Comparison of ENCODE assay signal across 18 cellular contexts in genomic region chr5:151798674-151799073, GRCh38. TPM values are rescaled to one million over a fixed set of nuclear protein-coding genes. Genes with fewer than 3 reads are reported as not detected.
DNase-seq lines count a peak whose midpoint lies in the region; ATAC-seq and TF ChIP-seq lines count a peak whose summit lies in the region.
"Had no signal": no experiment of that assay in that cellular context is flagged by ENCODE, and none has a peak within 500 bp of the region (broad histone marks: within the 10 kb centered on the region; RNA-seq: fewer than 3 reads in every experiment).

No MANE protein-coding gene starts in this region.

- H3K27me3 ChIP-seq in breast epithelium, result no peaks in the 10 kb centered on the region
- H3K27me3 ChIP-seq in GM23248 (replicated peaks; ENCODE audit: insufficient read depth), result no peaks in the 10 kb centered on the region

- H4K20me1 ChIP-seq in GM23248 (ENCODE audit: insufficient read depth), result 0 out of 2 replicates have a peak, but pooled peaks cover 4% of the 10 kb centered on the region

- H3K36me3 ChIP-seq in breast epithelium (peaks cover 20% of the 10 kb centered on the region), GM23248 (ENCODE audit: low read depth) (peaks cover 85% of the 10 kb centered on the region)

- H3K9me2 ChIP-seq in GM23248 (ENCODE audit: insufficient read depth), result no peaks in the 10 kb centered on the region

- H3K27me3 Mint-ChIP-seq in MCF 10A (ENCODE audit: insufficient read depth, unreplicated experiment), result no peaks in the 10 kb centered on the region
- H3K27me3 Mint-ChIP-seq in stimulated activated memory B cell treated with anti-CD40 and anti-IgM and Interleukin-4, amounts not matched to agents 10 μg/mL and 1 μg/mL and 100 μg/mL, for 72 hours, result no peaks in the 10 kb centered on the region
- H3K27me3 Mint-ChIP-seq: CD4-positive, alpha-beta T cell had no signal

- no peak for ATAC-seq in stimulated activated memory B cell treated with anti-CD40 and anti-IgM and Interleukin-4, amounts not matched to agents 10 μg/mL and 1 μg/mL and 100 μg/mL, for 72 hours

- peaks cover 50% of the 10 kb centered on the region for H3F3A ChIP-seq in GM23248 (ENCODE audit: insufficient read depth)

- 93 to 96% methylated on average over 3 of the region's 3 CpGs for WGBS in GM23248 (ENCODE audit: low coverage in 1 of 2, low lambda C conversion rate in 2 of 2, missing lambda C conversion rate in 2 of 2), 2 experiments

- no peak overlapping the region for H3K9ac ChIP-seq in GM23248

- no peak for TF ChIP-seq POLR2A in breast epithelium (IDR thresholded peaks at IDR 0.05)

- H3K9me3 Mint-ChIP-seq in MCF 10A (ENCODE audit: unreplicated experiment), result no peaks in the 10 kb centered on the region
- H3K9me3 Mint-ChIP-seq in stimulated activated memory B cell treated with anti-CD40 and anti-IgM and Interleukin-4, amounts not matched to agents 10 μg/mL and 1 μg/mL and 100 μg/mL, for 72 hours, result no peaks in the 10 kb centered on the region
- H3K9me3 Mint-ChIP-seq: CD4-positive, alpha-beta T cell had no signal

- BruUV-seq in MCF 10A (replicated peaks; lab: Mats Ljungman, UMichigan), result no TSS peak

- DNase-seq in MCF 10A (ENCODE audit: unreplicated experiment), result no peak
- no peak for DNase-seq in breast epithelium (ENCODE audit: low spot score in 2 of 2)
- no peak for DNase-seq in GM23248
- DNase-seq in epithelial cell of esophagus (ENCODE audit: low read depth), result peak; percentile 18
- DNase-seq in GM13977 (ENCODE audit: low spot score), result no peak
- DNase-seq in SIG-M5 treated with dmso at 0.1 percent for 504 hours (lab: John Stamatoyannopoulos, UW; ENCODE audit: unreplicated experiment), result no peak
- DNase-seq: CD4-positive, alpha-beta T cell; DMS153; KBM-7; NCI-H1105; NCI-H146; NCI-H2029; NCI-H2227 treated with DMSO at 0.1 percent for 48 hours; NCI-H510A; SHP77 treated with DMSO at 0.1 percent for 48 hours had no signal

- H3K4me3 ChIP-seq in breast epithelium (no peak overlapping the region), GM23248 (no peak overlapping the region), epithelial cell of esophagus (ENCODE audit: low read length) (no peak overlapping the region)
- H3K4me3 ChIP-seq: HAP-1 had no signal

- H3K4me1 Mint-ChIP-seq in MCF 10A (ENCODE audit: insufficient read depth, unreplicated experiment), result peaks cover 16% of the 10 kb centered on the region
- peaks cover 15% of the 10 kb centered on the region for H3K4me1 Mint-ChIP-seq in stimulated activated memory B cell treated with anti-CD40 and anti-IgM and Interleukin-4, amounts not matched to agents 10 μg/mL and 1 μg/mL and 100 μg/mL, for 72 hours

- H3K27ac ChIP-seq in breast epithelium (no peak overlapping the region), GM23248 (peak overlapping the region; percentile 9; the same call in 1 of the 2 replicates)
- H3K27ac ChIP-seq: RWPE1 had no signal

- TF ChIP-seq CTCF in MCF 10A (IDR thresholded peaks at IDR 0.05; ENCODE audit: unreplicated experiment) (no peak), breast epithelium (IDR thresholded peaks at IDR 0.05) (no peak), epithelial cell of esophagus (IDR thresholded peaks at IDR 0.05; ENCODE audit: insufficient read depth, low read depth, low read length, missing control alignments) (no peak), GM13977 (IDR thresholded peaks at IDR 0.05; ENCODE audit: extremely low read depth, insufficient read depth, missing control alignments) (no peak)

- no peaks in the 10 kb centered on the region for H3K9me3 ChIP-seq in breast epithelium
- H3K9me3 ChIP-seq in GM23248 (ENCODE audit: low read depth), result no peaks in the 10 kb centered on the region
- H3K9me3 ChIP-seq: HAP-1 had no signal

- no peak overlapping the region for H3K4me2 ChIP-seq in GM23248 (ENCODE audit: unreplicated experiment)

- H3K4me1 ChIP-seq in breast epithelium (no peaks in the 10 kb centered on the region), GM23248 (ENCODE audit: insufficient read depth) (peaks cover 13% of the 10 kb centered on the region)
- H3K4me1 ChIP-seq: HAP-1 had no signal

- in situ Hi-C loops in GM23248 (cut with MboI) (no loop called here), GM13977 (cut with MboI; ENCODE audit: low pct_unique_long_range_greater_than_20kb, low sequenced_read_pairs, unreplicated experiment) (no loop called here)

- CTCF ChIA-PET in MCF 10A (lab: Yijun Ruan, JAX), result interaction anchor here (0.7 to 2.1 kb wide), 10 partner anchors 11 to 666 kb away, joined by 3 to 15 read pairs (median 5); partner anchors contain the start of gene G3BP1

- peak overlapping the region; percentile 60 for H3K27ac Mint-ChIP-seq in MCF 10A (ENCODE audit: low read depth, unreplicated experiment)
- peak overlapping the region; percentile 36 for H3K27ac Mint-ChIP-seq in stimulated activated memory B cell treated with anti-CD40 and anti-IgM and Interleukin-4, amounts not matched to agents 10 μg/mL and 1 μg/mL and 100 μg/mL, for 72 hours

- peaks cover 99% of the 10 kb centered on the region for H3K79me2 ChIP-seq in GM23248 (ENCODE audit: insufficient read depth)

- peaks cover 100% of the 10 kb centered on the region for H3K36me3 Mint-ChIP-seq in MCF 10A (ENCODE audit: insufficient read depth, unreplicated experiment)
- H3K36me3 Mint-ChIP-seq in stimulated activated memory B cell treated with anti-CD40 and anti-IgM and Interleukin-4, amounts not matched to agents 10 μg/mL and 1 μg/mL and 100 μg/mL, for 72 hours, result peaks cover 64% of the 10 kb centered on the region

- H2AFZ ChIP-seq in GM23248, result no peak overlapping the region

- POLR2A ChIA-PET in MCF 10A (lab: Yijun Ruan, JAX), result interaction anchor here (0.7 to 3.7 kb wide), 7 partner anchors 11 to 891 kb away, joined by 3 to 21 read pairs (median 10); partner anchors contain the start of gene G3BP1

- H3K4me3 Mint-ChIP-seq in MCF 10A (ENCODE audit: unreplicated experiment), result no peak overlapping the region
- H3K4me3 Mint-ChIP-seq in stimulated activated memory B cell treated with anti-CD40 and anti-IgM and Interleukin-4, amounts not matched to agents 10 μg/mL and 1 μg/mL and 100 μg/mL, for 72 hours, result no peak overlapping the region
- H3K4me3 Mint-ChIP-seq: CD4-positive, alpha-beta T cell had no signal

- intact Hi-C loops in MCF 10A (cut with micrococcal nuclease) (no loop called here), breast epithelium (cut with DNase I; ENCODE audit: low total_unique reads) (no loop called here)

RNA-seq across cellular contexts. Expression of gene G3BP1, which starts 26.9 kb away (rescaled TPM):
- total RNA-seq in MCF 10A (2022) (279 and 282 TPM in 2 replicates), breast epithelium (100 to 1,000 TPM in 2 of 3 donors, 10 to 100 TPM in 1; 98.6 to 128 (median 107) TPM)
- 134 and 153 TPM in 2 replicates for total RNA-seq in GM23248 (2014; rRNA removed; shearing (Covaris generic))
- 189 and 190 TPM in 2 replicates for polyA plus RNA-seq in GM23248 (2016; fragmentation: Nextera tagmentation; extraction: Ambion mirVana)

RNA-seq across cellular contexts. Expression of gene ATOX1, which starts 40.2 kb away (rescaled TPM):
- total RNA-seq in MCF 10A (2022), result 155 and 168 TPM in 2 replicates
- 100 to 1,000 TPM; 119 to 138 (median 120) TPM for total RNA-seq in breast epithelium
- total RNA-seq in GM23248 (2014; rRNA removed; shearing (Covaris generic)), result 52.2 and 126 TPM in 2 replicates
- polyA plus RNA-seq in GM23248 (2016; fragmentation: Nextera tagmentation; extraction: Ambion mirVana), result 278 and 296 TPM in 2 replicates
